8 cellular contexts compared by ENCODE assay signal in genomic region chr19:41959056-41960053, GRCh38. TPM values are rescaled to one million over a fixed set of nuclear protein-coding genes. Genes with fewer than 3 reads are reported as not detected.
DNase-seq lines count a peak whose midpoint lies in the region; ATAC-seq, FAIRE-seq and TF ChIP-seq lines count a peak whose summit lies in the region.

Gene RABAC1 (minus strand): TSS chr19:41959321. CDS start chr19:41959292, 29 bp downstream.

- peak; percentile 37 for TF ChIP-seq POLR2A in HCT116 (IDR thresholded peaks at IDR 0.05; ENCODE audit: borderline replicate concordance, extremely low read depth, insufficient read depth, insufficient read length)

- H4K20me1 ChIP-seq in HCT116 (ENCODE audit: insufficient read depth), result no peaks in the 10 kb centered on the region

- peak within 1 kb of the TSS; percentile 100 for H3K4me2 ChIP-seq in HCT116 (ENCODE audit: low read length)

- DNase-seq in GDM1 (lab: John Stamatoyannopoulos, UW), result peak; percentile 82
- peak; percentile 85 for DNase-seq in HCT116 (ENCODE audit: low read depth, low spot score)
- peak; percentile 85 for DNase-seq in MV-4-11 (lab: John Stamatoyannopoulos, UW)
- peak; percentile 92 for DNase-seq in SK-MEL-5 (ENCODE audit: low read depth, low spot score)
- peak; percentile 89 for DNase-seq in activated naive CD4-positive, alpha-beta T cell treated with Interleukin-2 at 50 U/mL for 16 hours
- peak; percentile 93 to 95 for DNase-seq in frontal cortex (ENCODE audit: low spot score in 2 of 2)
- DNase-seq in substantia nigra (lab: John Stamatoyannopoulos, UW), result peak; percentile 41 to 95 (median 81)

- no peaks in the 10 kb centered on the region for H3K9me2 ChIP-seq in HCT116 (ENCODE audit: insufficient read depth)

- peak within 1 kb of the TSS; percentile 70 for H2AFZ ChIP-seq in HCT116 (ENCODE audit: low read depth, low read length, poor library complexity, severe bottlenecking)

- peak within 1 kb of the TSS; percentile 72 for H3K27ac ChIP-seq in HCT116 (ENCODE audit: low read depth, low read length)
- H3K27ac ChIP-seq in neutrophil, result peak within 1 kb of the TSS; percentile 84
- peak within 1 kb of the TSS; percentile 80 for H3K27ac ChIP-seq in substantia nigra (ENCODE audit: low read depth, low read length, poor library complexity, severe bottlenecking)

- in situ Hi-C loops in SK-MEL-5 (cut with HindIII; ENCODE audit: low pct_unique_long_range_greater_than_20kb, low sequenced_read_pairs), result no loop called here

- no peaks in the 10 kb centered on the region for H3K79me2 ChIP-seq in HCT116 (ENCODE audit: insufficient read depth, low read length)

- TSS peak; percentile 66 for BruUV-seq in HCT116 (replicated peaks; lab: Mats Ljungman, UMichigan)

- H3K9ac ChIP-seq in HCT116 (ENCODE audit: low read length), result peak within 1 kb of the TSS; percentile 84

- RAD21 ChIA-PET in HCT116 (lab: Charles Lee; ENCODE audit: low non-redundant PET in 1 of 2, low total read pairs in 2 of 2, uncharacterized antibody in 2 of 2, unreplicated experiment in 2 of 2), result interaction anchor here in 1 of 2 experiments (1.3 kb wide), 1 partner anchor 100 kb away, joined by 3 read pairs; the partner anchor contains the start of gene RPS19

- intact Hi-C loops in HCT116 (cut with micrococcal nuclease), result loop anchor here (2.0 to 10.0 kb wide), 3 partner anchors 75 to 255 kb away; partner anchors contain the start of gene CEACAM5

- H3K9me3 ChIP-seq in HCT116 (ENCODE audit: control insufficient read depth in 1 of 2, insufficient read depth in 1 of 2, low read depth in 1 of 2, low read length in 2 of 2) (no peaks in the 10 kb centered on the region), neutrophil (no peaks in the 10 kb centered on the region)

- TF ChIP-seq CTCF in HCT116 (IDR thresholded peaks at IDR 0.05 in 2 of 3, conservative IDR thresholded peaks at IDR 0.05 in 1 of 3; ENCODE audit: borderline replicate concordance in 1 of 3, insufficient read depth in 1 of 3, low read depth in 2 of 3, low read length in 2 of 3) (peak in 2 of 3 experiments; percentile 34 to 37; a peak in 2 of 6 replicates), neutrophil (IDR thresholded peaks at IDR 0.05) (peak; percentile 43)

- H3K4me3 ChIP-seq in HCT116 (replicated peaks in 1 of 2; ENCODE audit: low read depth in 1 of 2, low read length in 2 of 2), result peak within 1 kb of the TSS; percentile 82 to 87
- H3K4me3 ChIP-seq in neutrophil (ENCODE audit: low read depth in 1 of 2, low read length in 1 of 2), result peak within 1 kb of the TSS; percentile 94 to 98

- POLR2A ChIA-PET in HCT116 (lab: Charles Lee), result interaction anchor here (0.9 to 2.3 kb wide), 3 partner anchors 86 to 322 kb away, joined by 3 to 18 read pairs (median 8); partner anchors contain the start of gene RPS19

- H3K4me1 ChIP-seq in HCT116 (ENCODE audit: control insufficient read depth in 1 of 2, insufficient read depth in 2 of 2, low read length in 2 of 2) (peaks cover 24 to 38% of the 10 kb centered on the region in 2 experiments), neutrophil (ENCODE audit: control insufficient read depth in 1 of 2, insufficient read depth in 1 of 2, low read depth in 1 of 2, low read length in 1 of 2) (peaks cover 20% of the 10 kb centered on the region in 2 experiments)

- CTCF ChIA-PET in HCT116 (lab: Charles Lee), result interaction anchor here (0.7 to 3.5 kb wide), 8 partner anchors 9 to 1410 kb away, joined by 3 to 16 read pairs (median 4); no protein-coding TSS in a partner anchor

- H3K36me3 ChIP-seq in HCT116 (ENCODE audit: control insufficient read depth in 1 of 2, insufficient read depth in 2 of 2, low read length in 2 of 2) (no peaks in the 10 kb centered on the region), neutrophil (peaks cover 28% of the 10 kb centered on the region)

- no peak for TF ChIP-seq RAD21 in HCT116 (IDR thresholded peaks at IDR 0.05; ENCODE audit: low read depth)

- FAIRE-seq in frontal cortex (lab: Jason Lieb, UNC), result no peak

- peak; percentile 79 for ATAC-seq in HCT116

- H3K27me3 ChIP-seq in HCT116 (ENCODE audit: insufficient read depth, low read length), result no peaks in the 10 kb centered on the region
- no peaks in the 10 kb centered on the region for H3K27me3 ChIP-seq in neutrophil

TF ChIP-seq in HCT116, 20 proteins besides CTCF, POLR2A, EP300 and RAD21:
- TF ChIP-seq YY1 (IDR thresholded peaks at IDR 0.05; ENCODE audit: extremely low read depth, insufficient replicate concordance, low read depth, low read length) (peak; percentile 92), ZFX (IDR thresholded peaks at IDR 0.05) (no peak), ZBTB33 (IDR thresholded peaks at IDR 0.05; ENCODE audit: extremely low read depth, insufficient replicate concordance, low read length) (no peak), JUND (IDR thresholded peaks at IDR 0.05) (no peak), CBX3 (IDR thresholded peaks at IDR 0.05; ENCODE audit: low read depth) (no peak), EGR1 (IDR thresholded peaks at IDR 0.05; ENCODE audit: low read depth) (no peak), SP1 (IDR thresholded peaks at IDR 0.05; ENCODE audit: low read depth) (no peak; the same call in none of the 2 replicates), POLR2AphosphoS5 (IDR thresholded peaks at IDR 0.05; ENCODE audit: low read depth, low read length) (peak; percentile 62), CEBPB (IDR thresholded peaks at IDR 0.05; ENCODE audit: low read depth) (no peak)

RNA-seq across cellular contexts. Expression of gene RABAC1, which starts in this region (rescaled TPM):
- total RNA-seq in HCT116 (2021; ENCODE audit: unreplicated experiment), result 66.3 TPM
- 76.3 and 91.9 TPM in 2 replicates for polyA plus RNA-seq in HCT116 (2012)
- 137 and 154 TPM in 2 replicates for total RNA-seq in SK-MEL-5 (2014; rRNA removed; shearing (Covaris generic))
- polyA plus RNA-seq in SK-MEL-5 (2015; cell fraction: cytosol; rRNA removed), result 229 and 264 TPM in 2 replicates
- polyA plus RNA-seq in SK-MEL-5 (2015; cell fraction: nucleus; rRNA removed), result 58.0 and 62.1 TPM in 2 replicates
- 90.9 TPM for total RNA-seq in frontal cortex

Comparison
In these comparisons a context has a peak if more than half of its experiments do, and no peak if none do; other contexts are left out.
1. Peak in every context shown above with its lines: DNase-seq, ATAC-seq, H3K4me3 ChIP-seq and H3K27ac ChIP-seq.